Comparison of ENCODE assay signal across 1 cellular context in the genomic region with DNA sequence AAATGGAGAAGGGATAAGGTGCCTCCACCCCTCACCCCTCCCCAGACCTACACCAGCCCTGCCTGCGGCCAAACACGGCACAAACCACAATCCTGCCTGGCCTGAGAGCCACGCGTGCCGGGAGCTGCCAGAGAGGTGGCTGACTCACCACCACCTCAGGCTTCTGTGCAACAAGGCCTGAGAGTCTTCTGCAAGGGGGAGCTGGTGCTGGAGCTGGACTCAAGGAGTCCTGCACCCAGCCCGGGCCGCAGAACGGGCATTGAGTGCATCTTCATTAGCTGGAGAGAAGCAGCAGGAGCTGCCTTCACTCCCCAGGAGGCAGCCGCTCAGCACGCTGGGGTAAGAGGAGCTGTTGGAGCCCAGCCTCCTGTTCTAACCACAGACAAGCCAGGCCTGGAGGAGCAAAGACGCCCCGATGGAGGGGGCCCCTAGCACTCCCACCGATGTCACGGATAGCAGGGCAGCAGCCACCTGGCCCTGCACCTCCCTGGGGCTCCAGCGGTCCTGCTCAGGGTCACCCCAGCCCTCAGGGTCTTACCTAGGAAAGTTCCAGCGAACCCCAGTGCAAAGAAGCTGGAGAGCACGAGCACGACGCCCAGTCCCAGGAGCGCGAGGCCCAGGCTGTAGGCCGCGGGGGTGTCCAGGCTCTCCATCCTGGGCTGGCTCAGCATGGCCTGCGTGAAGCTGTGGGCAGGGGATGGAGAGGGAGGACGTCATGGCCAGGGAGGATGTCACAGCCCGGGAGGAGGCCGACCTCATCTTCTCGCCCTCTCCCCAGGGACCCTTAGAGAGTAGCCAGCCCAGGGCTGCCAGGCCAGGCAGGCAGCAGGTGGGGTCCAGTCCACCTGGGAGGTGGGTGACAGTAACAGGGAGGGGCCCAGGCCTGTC.
TF ChIP-seq lines count a peak whose summit lies in the region.

No MANE protein-coding gene starts in this region.

TF ChIP-seq in SK-N-SH treated with all-trans-retinoic acid at 6 μM for 48 hours, 23 proteins besides CTCF, POLR2A, EP300 and RAD21 (continued from another document):
- no peak for TF ChIP-seq ZC3H10 (CRISPR knock-in tag; IDR thresholded peaks at IDR 0.05)
